In genomic region chr11:67391304-67392181, GRCh38 we compare ENCODE assay signal across 1 cellular context.
TF ChIP-seq lines count a peak whose summit lies in the region.

Gene RAD9A (plus strand): TSS chr11:67391986. CDS start chr11:67392045, 59 bp downstream.

TF ChIP-seq in HepG2, 621 proteins besides CTCF, POLR2A, EP300 and RAD21 (continued from another document and continues in another):
- TF ChIP-seq, protein P1, sequence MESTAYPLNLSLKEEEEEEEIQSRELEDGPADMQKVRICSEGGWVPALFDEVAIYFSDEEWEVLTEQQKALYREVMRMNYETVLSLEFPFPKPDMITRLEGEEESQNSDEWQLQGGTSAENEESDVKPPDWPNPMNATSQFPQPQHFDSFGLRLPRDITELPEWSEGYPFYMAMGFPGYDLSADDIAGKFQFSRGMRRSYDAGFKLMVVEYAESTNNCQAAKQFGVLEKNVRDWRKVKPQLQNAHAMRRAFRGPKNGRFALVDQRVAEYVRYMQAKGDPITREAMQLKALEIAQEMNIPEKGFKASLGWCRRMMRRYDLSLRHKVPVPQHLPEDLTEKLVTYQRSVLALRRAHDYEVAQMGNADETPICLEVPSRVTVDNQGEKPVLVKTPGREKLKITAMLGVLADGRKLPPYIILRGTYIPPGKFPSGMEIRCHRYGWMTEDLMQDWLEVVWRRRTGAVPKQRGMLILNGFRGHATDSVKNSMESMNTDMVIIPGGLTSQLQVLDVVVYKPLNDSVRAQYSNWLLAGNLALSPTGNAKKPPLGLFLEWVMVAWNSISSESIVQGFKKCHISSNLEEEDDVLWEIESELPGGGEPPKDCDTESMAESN (CRISPR knock-in tag; conservative IDR thresholded peaks at IDR 0.05), result 0 out of 2 replicates have a peak, but pooled peaks have one; percentile 67
- TF ChIP-seq, protein P2, sequence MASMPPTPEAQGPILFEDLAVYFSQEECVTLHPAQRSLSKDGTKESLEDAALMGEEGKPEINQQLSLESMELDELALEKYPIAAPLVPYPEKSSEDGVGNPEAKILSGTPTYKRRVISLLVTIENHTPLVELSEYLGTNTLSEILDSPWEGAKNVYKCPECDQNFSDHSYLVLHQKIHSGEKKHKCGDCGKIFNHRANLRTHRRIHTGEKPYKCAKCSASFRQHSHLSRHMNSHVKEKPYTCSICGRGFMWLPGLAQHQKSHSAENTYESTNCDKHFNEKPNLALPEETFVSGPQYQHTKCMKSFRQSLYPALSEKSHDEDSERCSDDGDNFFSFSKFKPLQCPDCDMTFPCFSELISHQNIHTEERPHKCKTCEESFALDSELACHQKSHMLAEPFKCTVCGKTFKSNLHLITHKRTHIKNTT (CRISPR knock-in tag; IDR thresholded peaks at IDR 0.05), result no peak
- no peak for TF ChIP-seq ZNF512 (CRISPR knock-in tag; IDR thresholded peaks at IDR 0.05)
- TF ChIP-seq, protein P3, sequence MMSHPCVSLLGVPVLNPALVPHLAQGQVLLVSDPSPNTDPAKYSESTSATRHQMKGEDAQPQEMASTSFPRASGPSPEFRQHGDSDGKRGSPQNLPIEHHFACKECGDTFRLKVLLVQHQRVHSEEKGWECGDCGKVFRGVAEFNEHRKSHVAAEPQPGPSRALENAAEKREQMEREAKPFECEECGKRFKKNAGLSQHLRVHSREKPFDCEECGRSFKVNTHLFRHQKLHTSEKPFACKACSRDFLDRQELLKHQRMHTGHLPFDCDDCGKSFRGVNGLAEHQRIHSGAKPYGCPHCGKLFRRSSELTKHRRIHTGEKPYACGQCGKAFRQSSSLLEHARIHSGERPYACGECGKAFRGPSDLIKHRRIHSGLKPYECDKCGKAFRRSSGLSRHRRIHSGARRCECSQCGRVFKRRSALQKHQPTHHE (CRISPR knock-in tag; IDR thresholded peaks at IDR 0.05; ENCODE audit: borderline replicate concordance), result no peak
- TF ChIP-seq ZNF556 (CRISPR knock-in tag; IDR thresholded peaks at IDR 0.05; ENCODE audit: borderline replicate concordance), result peak; percentile 69
- no peak for TF ChIP-seq GABPA (IDR thresholded peaks at IDR 0.05; ENCODE audit: low read depth, low read length)
- TF ChIP-seq GABPA (CRISPR knock-in tag; IDR thresholded peaks at IDR 0.05; ENCODE audit: low read depth), result no peak
- TF ChIP-seq MAFG (CRISPR knock-in tag; IDR thresholded peaks at IDR 0.05), result no peak
- TF ChIP-seq MBNL3 (CRISPR knock-in tag; conservative IDR thresholded peaks at IDR 0.05), result 0 out of 2 replicates have a peak, but pooled peaks have one; percentile 78
- no peak for TF ChIP-seq ZNF766 (CRISPR knock-in tag; IDR thresholded peaks at IDR 0.05; ENCODE audit: borderline replicate concordance)
- no peak for TF ChIP-seq TRIM22 (IDR thresholded peaks at IDR 0.05)
- no peak for TF ChIP-seq NFE2 (CRISPR knock-in tag; IDR thresholded peaks at IDR 0.05)
- no peak for TF ChIP-seq SMC3 (IDR thresholded peaks at IDR 0.05; ENCODE audit: low read length)
- TF ChIP-seq SRSF4 (IDR thresholded peaks at IDR 0.05; ENCODE audit: low read depth, low read length, poor library complexity, severe bottlenecking), result no peak
- TF ChIP-seq, protein P4, sequence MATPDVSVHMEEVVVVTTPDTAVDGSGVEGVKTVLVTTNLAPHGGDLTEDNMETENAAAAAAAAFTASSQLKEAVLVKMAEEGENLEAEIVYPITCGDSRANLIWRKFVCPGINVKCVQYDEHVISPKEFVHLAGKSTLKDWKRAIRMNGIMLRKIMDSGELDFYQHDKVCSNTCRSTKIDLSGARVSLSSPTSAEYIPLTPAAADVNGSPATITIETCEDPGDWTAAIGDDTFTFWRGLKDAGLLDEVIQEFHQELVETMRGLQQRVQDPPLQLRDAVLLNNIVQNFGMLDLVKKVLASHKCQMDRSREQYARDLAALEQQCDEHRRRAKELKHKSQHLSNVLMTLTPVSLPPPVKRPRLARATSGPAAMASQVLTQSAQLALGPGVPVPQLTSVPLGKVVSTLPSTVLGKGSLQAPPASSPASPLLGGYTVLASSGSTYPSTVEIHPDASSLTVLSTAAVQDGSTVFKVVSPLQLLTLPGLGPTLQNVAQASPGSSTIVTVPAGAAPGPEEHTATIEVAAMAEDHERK (CRISPR knock-in tag; IDR thresholded peaks at IDR 0.05; ENCODE audit: low read depth), result peak; percentile 60
- TF ChIP-seq ZNF18 (CRISPR knock-in tag; IDR thresholded peaks at IDR 0.05; ENCODE audit: insufficient replicate concordance), result no peak
- TF ChIP-seq NONO (IDR thresholded peaks at IDR 0.05), result no peak
- peak; percentile 96 for TF ChIP-seq NONO (CRISPR knock-in tag; conservative IDR thresholded peaks at IDR 0.05)
- TF ChIP-seq, protein P5, sequence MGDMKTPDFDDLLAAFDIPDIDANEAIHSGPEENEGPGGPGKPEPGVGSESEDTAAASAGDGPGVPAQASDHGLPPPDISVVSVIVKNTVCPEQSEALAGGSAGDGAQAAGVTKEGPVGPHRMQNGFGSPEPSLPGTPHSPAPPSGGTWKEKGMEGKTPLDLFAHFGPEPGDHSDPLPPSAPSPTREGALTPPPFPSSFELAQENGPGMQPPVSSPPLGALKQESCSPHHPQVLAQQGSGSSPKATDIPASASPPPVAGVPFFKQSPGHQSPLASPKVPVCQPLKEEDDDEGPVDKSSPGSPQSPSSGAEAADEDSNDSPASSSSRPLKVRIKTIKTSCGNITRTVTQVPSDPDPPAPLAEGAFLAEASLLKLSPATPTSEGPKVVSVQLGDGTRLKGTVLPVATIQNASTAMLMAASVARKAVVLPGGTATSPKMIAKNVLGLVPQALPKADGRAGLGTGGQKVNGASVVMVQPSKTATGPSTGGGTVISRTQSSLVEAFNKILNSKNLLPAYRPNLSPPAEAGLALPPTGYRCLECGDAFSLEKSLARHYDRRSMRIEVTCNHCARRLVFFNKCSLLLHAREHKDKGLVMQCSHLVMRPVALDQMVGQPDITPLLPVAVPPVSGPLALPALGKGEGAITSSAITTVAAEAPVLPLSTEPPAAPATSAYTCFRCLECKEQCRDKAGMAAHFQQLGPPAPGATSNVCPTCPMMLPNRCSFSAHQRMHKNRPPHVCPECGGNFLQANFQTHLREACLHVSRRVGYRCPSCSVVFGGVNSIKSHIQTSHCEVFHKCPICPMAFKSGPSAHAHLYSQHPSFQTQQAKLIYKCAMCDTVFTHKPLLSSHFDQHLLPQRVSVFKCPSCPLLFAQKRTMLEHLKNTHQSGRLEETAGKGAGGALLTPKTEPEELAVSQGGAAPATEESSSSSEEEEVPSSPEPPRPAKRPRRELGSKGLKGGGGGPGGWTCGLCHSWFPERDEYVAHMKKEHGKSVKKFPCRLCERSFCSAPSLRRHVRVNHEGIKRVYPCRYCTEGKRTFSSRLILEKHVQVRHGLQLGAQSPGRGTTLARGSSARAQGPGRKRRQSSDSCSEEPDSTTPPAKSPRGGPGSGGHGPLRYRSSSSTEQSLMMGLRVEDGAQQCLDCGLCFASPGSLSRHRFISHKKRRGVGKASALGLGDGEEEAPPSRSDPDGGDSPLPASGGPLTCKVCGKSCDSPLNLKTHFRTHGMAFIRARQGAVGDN (CRISPR knock-in tag; IDR thresholded peaks at IDR 0.05), result peak; percentile 98
- TF ChIP-seq KDM4B (CRISPR knock-in tag; IDR thresholded peaks at IDR 0.05), result no peak
- TF ChIP-seq, protein P6, sequence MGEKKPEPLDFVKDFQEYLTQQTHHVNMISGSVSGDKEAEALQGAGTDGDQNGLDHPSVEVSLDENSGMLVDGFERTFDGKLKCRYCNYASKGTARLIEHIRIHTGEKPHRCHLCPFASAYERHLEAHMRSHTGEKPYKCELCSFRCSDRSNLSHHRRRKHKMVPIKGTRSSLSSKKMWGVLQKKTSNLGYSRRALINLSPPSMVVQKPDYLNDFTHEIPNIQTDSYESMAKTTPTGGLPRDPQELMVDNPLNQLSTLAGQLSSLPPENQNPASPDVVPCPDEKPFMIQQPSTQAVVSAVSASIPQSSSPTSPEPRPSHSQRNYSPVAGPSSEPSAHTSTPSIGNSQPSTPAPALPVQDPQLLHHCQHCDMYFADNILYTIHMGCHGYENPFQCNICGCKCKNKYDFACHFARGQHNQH (CRISPR knock-in tag; IDR thresholded peaks at IDR 0.05), result peak; percentile 73
- TF ChIP-seq ZNF607 (CRISPR knock-in tag; IDR thresholded peaks at IDR 0.05; ENCODE audit: borderline replicate concordance), result peak; percentile 89
- TF ChIP-seq NCOA2 (CRISPR knock-in tag; IDR thresholded peaks at IDR 0.05), result peak; percentile 29; the same call in 1 of the 2 replicates
- peak; percentile 96 for TF ChIP-seq SP4 (CRISPR knock-in tag; IDR thresholded peaks at IDR 0.05)
- peak; percentile 98 for TF ChIP-seq ZFX (CRISPR knock-in tag; IDR thresholded peaks at IDR 0.05; ENCODE audit: low read depth)
- no peak for TF ChIP-seq STAG1 (CRISPR knock-in tag; IDR thresholded peaks at IDR 0.05)
- TF ChIP-seq ZNF205 (CRISPR knock-in tag; IDR thresholded peaks at IDR 0.05), result no peak
- TF ChIP-seq ZKSCAN8 (CRISPR knock-in tag; IDR thresholded peaks at IDR 0.05; ENCODE audit: borderline replicate concordance), result no peak
- TF ChIP-seq, protein P7, sequence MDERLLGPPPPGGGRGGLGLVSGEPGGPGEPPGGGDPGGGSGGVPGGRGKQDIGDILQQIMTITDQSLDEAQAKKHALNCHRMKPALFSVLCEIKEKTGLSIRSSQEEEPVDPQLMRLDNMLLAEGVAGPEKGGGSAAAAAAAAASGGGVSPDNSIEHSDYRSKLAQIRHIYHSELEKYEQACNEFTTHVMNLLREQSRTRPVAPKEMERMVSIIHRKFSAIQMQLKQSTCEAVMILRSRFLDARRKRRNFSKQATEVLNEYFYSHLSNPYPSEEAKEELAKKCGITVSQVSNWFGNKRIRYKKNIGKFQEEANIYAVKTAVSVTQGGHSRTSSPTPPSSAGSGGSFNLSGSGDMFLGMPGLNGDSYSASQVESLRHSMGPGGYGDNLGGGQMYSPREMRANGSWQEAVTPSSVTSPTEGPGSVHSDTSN (CRISPR knock-in tag; IDR thresholded peaks at IDR 0.05), result no peak
- no peak for TF ChIP-seq MIXL1 (CRISPR knock-in tag; IDR thresholded peaks at IDR 0.05)
- TF ChIP-seq CHCHD3 (CRISPR knock-in tag; IDR thresholded peaks at IDR 0.05), result peak; percentile 52; the same call in 1 of the 2 replicates
- TF ChIP-seq ZNF788 (CRISPR knock-in tag; IDR thresholded peaks at IDR 0.05; ENCODE audit: borderline replicate concordance), result peak; percentile 79; the same call in 1 of the 2 replicates
- TF ChIP-seq KLF6 (CRISPR knock-in tag; IDR thresholded peaks at IDR 0.05), result peak; percentile 76; the same call in 1 of the 2 replicates
- TF ChIP-seq, protein P8, sequence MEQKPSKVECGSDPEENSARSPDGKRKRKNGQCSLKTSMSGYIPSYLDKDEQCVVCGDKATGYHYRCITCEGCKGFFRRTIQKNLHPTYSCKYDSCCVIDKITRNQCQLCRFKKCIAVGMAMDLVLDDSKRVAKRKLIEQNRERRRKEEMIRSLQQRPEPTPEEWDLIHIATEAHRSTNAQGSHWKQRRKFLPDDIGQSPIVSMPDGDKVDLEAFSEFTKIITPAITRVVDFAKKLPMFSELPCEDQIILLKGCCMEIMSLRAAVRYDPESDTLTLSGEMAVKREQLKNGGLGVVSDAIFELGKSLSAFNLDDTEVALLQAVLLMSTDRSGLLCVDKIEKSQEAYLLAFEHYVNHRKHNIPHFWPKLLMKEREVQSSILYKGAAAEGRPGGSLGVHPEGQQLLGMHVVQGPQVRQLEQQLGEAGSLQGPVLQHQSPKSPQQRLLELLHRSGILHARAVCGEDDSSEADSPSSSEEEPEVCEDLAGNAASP (CRISPR knock-in tag; IDR thresholded peaks at IDR 0.05; ENCODE audit: borderline replicate concordance), result 0 out of 2 replicates have a peak, but pooled peaks have one; percentile 33
- no peak for TF ChIP-seq ATM (IDR thresholded peaks at IDR 0.05; ENCODE audit: borderline replicate concordance)
- TF ChIP-seq KMT2B (CRISPR knock-in tag; IDR thresholded peaks at IDR 0.05), result peak; percentile 75
- peak; percentile 20; the same call in 1 of the 2 replicates for TF ChIP-seq ZNF362 (CRISPR knock-in tag; IDR thresholded peaks at IDR 0.05; ENCODE audit: borderline replicate concordance)
- peak; percentile 79; the same call in 1 of the 2 replicates for TF ChIP-seq KLF12 (CRISPR knock-in tag; IDR thresholded peaks at IDR 0.05; ENCODE audit: borderline replicate concordance)
- peak; percentile 95 for TF ChIP-seq ARHGAP35 (CRISPR knock-in tag; IDR thresholded peaks at IDR 0.05; ENCODE audit: borderline replicate concordance)
- TF ChIP-seq NPAS2 (CRISPR knock-in tag; IDR thresholded peaks at IDR 0.05; ENCODE audit: borderline replicate concordance), result no peak
- peak; percentile 84; the same call in 1 of the 2 replicates for TF ChIP-seq ZNF572 (CRISPR knock-in tag; IDR thresholded peaks at IDR 0.05)
